Comparison of ENCODE assay signal across 13 cellular contexts in the genomic region with DNA sequence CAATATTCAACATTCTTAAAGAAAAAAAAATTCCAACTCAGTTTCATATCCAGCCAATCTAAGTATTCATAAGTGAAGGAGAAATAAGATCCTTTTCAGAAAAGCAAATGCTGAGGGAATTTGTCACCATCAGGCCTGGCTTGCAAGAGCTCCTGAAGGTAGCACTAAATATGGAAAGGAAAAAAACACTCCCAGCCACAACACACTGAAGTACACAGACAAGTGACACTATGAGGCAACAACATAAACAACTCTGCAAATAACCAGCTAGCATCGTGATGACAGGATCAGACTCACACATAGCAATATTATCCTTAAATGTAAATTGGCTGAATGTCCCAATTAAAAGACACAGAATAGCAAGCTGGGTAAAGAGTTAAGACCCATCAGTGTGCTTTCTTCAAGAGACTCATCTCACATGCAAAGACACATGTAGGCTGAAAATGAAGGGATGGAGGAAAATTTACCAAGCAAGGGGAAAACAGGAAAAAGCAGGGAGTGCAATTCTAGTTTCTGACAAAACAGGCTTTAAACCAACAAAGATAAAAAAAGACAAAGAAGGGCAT.
"Had no signal": no experiment of that assay in that cellular context is flagged by ENCODE, and none has a peak within 500 bp of the region (broad histone marks: within the 10 kb centered on the region; RNA-seq: fewer than 3 reads in every experiment).

No MANE protein-coding gene starts in this region.

- H3K9me3 Mint-ChIP-seq: T-cell had no signal

- H3K9me3 ChIP-seq: gastroesophageal sphincter, left lung, ovary, tibial nerve had no signal

- DNase-seq: activated CD4-positive, alpha-beta T cell treated with anti-CD3 and anti-CD28 coated beads, Interleukin-2, amount 10 ng/mL, durations not matched to agents 7 days and 5 days; activated gamma-delta T cell; activated naive CD8-positive, alpha-beta T cell treated with anti-CD3 and anti-CD28 coated beads, Interleukin-2, amount 10 ng/mL, durations not matched to agents 7 days and 5 days; activated T-cell treated with anti-CD3 and anti-CD28 coated beads, Interleukin-2, amount 50 U/mL, for 1 hour; aorta; left lung; mesendoderm; ovary; stimulated activated CD4-positive, alpha-beta T cell treated with anti-CD3 and anti-CD28 coated beads, Interleukin-4, amount 100 ng/mL, for 4 hours; T-cell had no signal

- H3K4me3 ChIP-seq: gastroesophageal sphincter, left lung, ovary, skin epidermis, tibial nerve had no signal

- ATAC-seq: gastroesophageal sphincter, left lung, T-cell had no signal

- H3K36me3 ChIP-seq: gastroesophageal sphincter, left lung, ovary, tibial nerve had no signal

- H3K27me3 ChIP-seq: gastroesophageal sphincter, left lung, ovary, tibial nerve had no signal

- H3K27ac ChIP-seq: ovary had no signal
